ENCODE assay signal across 1 cellular context in genomic region chr20:53707341-53708102, GRCh38.
TF ChIP-seq lines count a peak whose summit lies in the region.

No MANE protein-coding gene starts in this region.

TF ChIP-seq in HCT116, 20 proteins besides CTCF, POLR2A, EP300 and RAD21 (continued from another document):
- TF ChIP-seq SRF (IDR thresholded peaks at IDR 0.05; ENCODE audit: low read depth) (no peak), JUND (IDR thresholded peaks at IDR 0.05) (no peak), MAX (IDR thresholded peaks at IDR 0.05) (no peak), FOSL1 (IDR thresholded peaks at IDR 0.05; ENCODE audit: low read depth) (no peak), EZH2 (IDR thresholded peaks at IDR 0.05) (no peak)
